1 cellular context compared by ENCODE assay signal in genomic region chr15:67520976-67521769, GRCh38.
TF ChIP-seq lines count a peak whose summit lies in the region.

Gene C15orf61 (plus strand): TSS chr15:67521131. CDS start chr15:67521249, 118 bp downstream.

TF ChIP-seq in HepG2, 621 proteins besides CTCF, POLR2A, EP300 and RAD21 (continued from another document and continues in another):
- TF ChIP-seq KIAA2018 (CRISPR knock-in tag; IDR thresholded peaks at IDR 0.05; ENCODE audit: borderline replicate concordance) (0 out of 2 replicates have a peak, but pooled peaks have one; percentile 27), NFATC3 (CRISPR knock-in tag; IDR thresholded peaks at IDR 0.05) (0 out of 2 replicates have a peak, but pooled peaks have one; percentile 64), GFI1 (CRISPR knock-in tag; IDR thresholded peaks at IDR 0.05; ENCODE audit: borderline replicate concordance) (no peak; the same call in 1 of the 2 replicates), EZH2 (conservative IDR thresholded peaks at IDR 0.05; ENCODE audit: low read depth, low read length) (no peak), AHR (CRISPR knock-in tag; IDR thresholded peaks at IDR 0.05) (peak; percentile 74), ERF (CRISPR knock-in tag; IDR thresholded peaks at IDR 0.05) (no peak; the same call in none of the 2 replicates), MTA3 (CRISPR knock-in tag; IDR thresholded peaks at IDR 0.05) (no peak), CBFB (CRISPR knock-in tag; IDR thresholded peaks at IDR 0.05) (peak; percentile 52; the same call in 1 of the 2 replicates), STAG1 (CRISPR knock-in tag; IDR thresholded peaks at IDR 0.05) (peak; percentile 36; the same call in 1 of the 2 replicates), ZNF253 (CRISPR knock-in tag; IDR thresholded peaks at IDR 0.05; ENCODE audit: borderline replicate concordance) (no peak; the same call in 1 of the 2 replicates), DMTF1 (CRISPR knock-in tag; IDR thresholded peaks at IDR 0.05) (no peak; the same call in 1 of the 2 replicates), ZSCAN20 (CRISPR knock-in tag; IDR thresholded peaks at IDR 0.05; ENCODE audit: borderline replicate concordance) (no peak; the same call in 1 of the 2 replicates), ZNF230 (CRISPR knock-in tag; IDR thresholded peaks at IDR 0.05) (peak; percentile 76; the same call in 1 of the 2 replicates), ATF6 (CRISPR knock-in tag; conservative IDR thresholded peaks at IDR 0.05) (no peak), RFX1 (IDR thresholded peaks at IDR 0.05) (no peak), ZNF431 (CRISPR knock-in tag; IDR thresholded peaks at IDR 0.05; ENCODE audit: borderline replicate concordance, low read depth) (peak; percentile 70; the same call in 1 of the 2 replicates), HOXD1 (CRISPR knock-in tag; IDR thresholded peaks at IDR 0.05) (peak; percentile 57; the same call in 1 of the 2 replicates), ZUFSP (CRISPR knock-in tag; IDR thresholded peaks at IDR 0.05; ENCODE audit: borderline replicate concordance) (no peak), RARA (CRISPR knock-in tag; IDR thresholded peaks at IDR 0.05) (peak; percentile 46; the same call in 1 of the 2 replicates), HNRNPUL1 (IDR thresholded peaks at IDR 0.05; ENCODE audit: low read depth, low read length) (no peak), MXD4 (CRISPR knock-in tag; IDR thresholded peaks at IDR 0.05) (peak; percentile 74; the same call in 1 of the 2 replicates), KAT2B (IDR thresholded peaks at IDR 0.05; ENCODE audit: borderline replicate concordance, low read depth, low read length) (no peak), RELA (CRISPR knock-in tag; IDR thresholded peaks at IDR 0.05) (0 out of 2 replicates have a peak, but pooled peaks have one; percentile 16), ZNF33B (CRISPR knock-in tag; IDR thresholded peaks at IDR 0.05) (peak; percentile 94), ZNF841 (CRISPR knock-in tag; IDR thresholded peaks at IDR 0.05; ENCODE audit: borderline replicate concordance) (0 out of 2 replicates have a peak, but pooled peaks have one; percentile 68), FOXC1 (CRISPR knock-in tag; IDR thresholded peaks at IDR 0.05; ENCODE audit: borderline replicate concordance) (peak; percentile 92; the same call in 1 of the 2 replicates), FOXA3 (CRISPR knock-in tag; IDR thresholded peaks at IDR 0.05) (0 out of 2 replicates have a peak, but pooled peaks have one; percentile 8), RBM39 (IDR thresholded peaks at IDR 0.05; ENCODE audit: low read depth, low read length, poor library complexity, severe bottlenecking) (peak; percentile 47), ZNF749 (CRISPR knock-in tag; IDR thresholded peaks at IDR 0.05; ENCODE audit: borderline replicate concordance) (peak; percentile 87), CSRNP1 (CRISPR knock-in tag; IDR thresholded peaks at IDR 0.05) (peak; percentile 81), ZNF543 (CRISPR knock-in tag; IDR thresholded peaks at IDR 0.05) (peak; percentile 86), KLF9 (CRISPR knock-in tag; IDR thresholded peaks at IDR 0.05; ENCODE audit: low read depth) (0 out of 2 replicates have a peak, but pooled peaks have one; percentile 30), NCOA1 (CRISPR knock-in tag; IDR thresholded peaks at IDR 0.05) (no peak), RBFOX2 (IDR thresholded peaks at IDR 0.05; ENCODE audit: low read depth, low read length) (peak; percentile 95), ZNF670 (CRISPR knock-in tag; IDR thresholded peaks at IDR 0.05; ENCODE audit: borderline replicate concordance) (no peak; the same call in 1 of the 2 replicates), NFE2L2 (IDR thresholded peaks at IDR 0.05; ENCODE audit: low read length) (no peak), NR2F6 (IDR thresholded peaks at IDR 0.05) (no peak), NR2F6 (CRISPR knock-in tag; IDR thresholded peaks at IDR 0.05) (peak; percentile 50; the same call in 1 of the 2 replicates), MEIS2 (CRISPR knock-in tag; IDR thresholded peaks at IDR 0.05) (peak; percentile 82), ZNF776 (CRISPR knock-in tag; IDR thresholded peaks at IDR 0.05) (peak; percentile 84), ZNF660 (CRISPR knock-in tag; IDR thresholded peaks at IDR 0.05; ENCODE audit: borderline replicate concordance, low read depth) (no peak), ZFYVE20 (CRISPR knock-in tag; IDR thresholded peaks at IDR 0.05; ENCODE audit: borderline replicate concordance, low read depth) (peak; percentile 89; the same call in 1 of the 2 replicates), SMAD1 (CRISPR knock-in tag; IDR thresholded peaks at IDR 0.05; ENCODE audit: borderline replicate concordance, low read depth) (peak; percentile 92), ZNF75D (CRISPR knock-in tag; IDR thresholded peaks at IDR 0.05; ENCODE audit: borderline replicate concordance) (no peak), ASH2L (IDR thresholded peaks at IDR 0.05; ENCODE audit: insufficient read length, low read depth, low read length) (peak; percentile 84), MED8 (CRISPR knock-in tag; IDR thresholded peaks at IDR 0.05; ENCODE audit: insufficient replicate concordance) (no peak)
